In the genomic region with DNA sequence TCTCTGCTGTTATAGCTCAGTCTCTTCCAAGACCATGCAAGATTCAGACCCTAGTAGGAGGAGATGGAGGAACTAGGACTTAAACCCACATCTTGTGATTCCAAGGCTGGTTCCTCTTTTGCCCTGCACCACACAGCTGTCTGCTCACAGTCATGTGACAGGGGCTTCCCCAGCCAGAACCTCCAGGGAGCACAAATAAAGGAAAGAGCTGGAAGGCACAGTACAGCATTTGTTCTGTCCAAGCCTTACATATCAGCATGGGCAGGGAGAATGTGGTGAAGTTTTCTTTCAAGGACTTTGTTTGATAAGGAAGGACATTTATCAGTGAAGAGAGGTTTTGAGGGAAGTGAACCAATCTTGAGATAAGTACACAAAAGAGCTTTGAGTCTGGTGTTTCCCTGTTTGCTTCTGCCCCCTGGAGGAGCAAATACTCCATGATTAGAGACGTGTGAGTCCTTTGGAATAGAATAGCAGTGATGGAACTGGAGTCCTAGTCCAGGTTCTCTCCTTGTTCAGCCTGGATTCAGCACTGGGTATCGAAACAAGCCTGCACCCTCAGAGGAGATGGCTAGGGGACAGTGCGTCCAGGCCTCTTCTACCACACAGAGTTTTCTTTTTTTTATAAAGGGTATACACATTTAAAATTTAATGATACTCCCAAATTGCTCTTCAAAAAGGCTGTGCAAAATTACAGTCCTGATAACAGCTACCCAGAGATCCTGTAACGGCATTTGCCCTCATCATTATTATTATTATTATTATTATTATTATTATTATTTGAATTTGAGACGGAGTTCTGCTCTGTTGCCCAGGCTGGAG, we compare ENCODE assay signal across 8 cellular contexts. TPM values are rescaled to one million over a fixed set of nuclear protein-coding genes. Genes with fewer than 3 reads are reported as not detected.
A peak's percentile ranks its signal among the peaks of the same experiment; 100 is the strongest.
DNase-seq lines count a peak whose midpoint lies in the region; ATAC-seq and FAIRE-seq lines count a peak whose summit lies in the region.

No MANE protein-coding gene starts in this region.

- intact Hi-C loops in cardiac septum (cut with DNase I) = loop anchor here (1.0 to 5.0 kb wide), 3 partner anchors 40 to 196 kb away; a partner anchor contains a TSS

- FAIRE-seq in RCC 7860 (lab: Jason Lieb, UNC) = peak; percentile 55

- H3K9ac ChIP-seq in adipocyte (ENCODE audit: low read length) = peak overlapping the region; percentile 34

- no peak overlapping the region for H3K4me3 ChIP-seq in adipocyte (ENCODE audit: low read length)

- peaks cover 89% of the 10 kb centered on the region for H3K36me3 ChIP-seq in adipocyte (ENCODE audit: control insufficient read depth, insufficient read depth, low read length, severe bottlenecking)

- peaks cover 13% of the 10 kb centered on the region for H3K4me1 ChIP-seq in adipocyte (ENCODE audit: control insufficient read depth, insufficient read depth, low read length)

- peak; percentile 94 for ATAC-seq in GM21717 (IDR thresholded peaks at IDR 0.05; ENCODE audit: unreplicated experiment)

- H3K27me3 ChIP-seq in adipocyte (replicated peaks; ENCODE audit: control insufficient read depth, insufficient read depth, low read length) = no peaks in the 10 kb centered on the region

- no peaks in the 10 kb centered on the region for H3K9me3 ChIP-seq in adipocyte (ENCODE audit: control insufficient read depth, low read length)

- peak; percentile 32 for DNase-seq in activated CD4-positive, CD25-positive, alpha-beta regulatory T cell treated with anti-CD3 and anti-CD28 coated beads, Interleukin-2, amount 50 U/mL, for 16 hours (ENCODE audit: low read depth, low spot score)
- DNase-seq in activated CD4-positive, CD25-positive, alpha-beta regulatory T cell treated with anti-CD3 and anti-CD28 coated beads, Interleukin-2, amount 50 U/mL, for 72 hours = no peak
- DNase-seq in HuH-7.5 (ENCODE audit: low spot score) (peak; percentile 69), RCC 7860 (ENCODE audit: low spot score) (peak; percentile 72), adipocyte (ENCODE audit: low read depth) (peak; percentile 81), cardiac septum (ENCODE audit: low spot score) (peak; percentile 91), pons (ENCODE audit: low spot score) (peak; percentile 98)

RNA-seq across cellular contexts. Expression of a gene that starts 24.6 kb away (rescaled TPM):
- 5.0 TPM for total RNA-seq in cardiac septum

RNA-seq across cellular contexts. Expression of a gene that starts 42.4 kb away (rescaled TPM):
- total RNA-seq in cardiac septum = 193 TPM
